1 cellular context compared by ENCODE assay signal in the genomic region with DNA sequence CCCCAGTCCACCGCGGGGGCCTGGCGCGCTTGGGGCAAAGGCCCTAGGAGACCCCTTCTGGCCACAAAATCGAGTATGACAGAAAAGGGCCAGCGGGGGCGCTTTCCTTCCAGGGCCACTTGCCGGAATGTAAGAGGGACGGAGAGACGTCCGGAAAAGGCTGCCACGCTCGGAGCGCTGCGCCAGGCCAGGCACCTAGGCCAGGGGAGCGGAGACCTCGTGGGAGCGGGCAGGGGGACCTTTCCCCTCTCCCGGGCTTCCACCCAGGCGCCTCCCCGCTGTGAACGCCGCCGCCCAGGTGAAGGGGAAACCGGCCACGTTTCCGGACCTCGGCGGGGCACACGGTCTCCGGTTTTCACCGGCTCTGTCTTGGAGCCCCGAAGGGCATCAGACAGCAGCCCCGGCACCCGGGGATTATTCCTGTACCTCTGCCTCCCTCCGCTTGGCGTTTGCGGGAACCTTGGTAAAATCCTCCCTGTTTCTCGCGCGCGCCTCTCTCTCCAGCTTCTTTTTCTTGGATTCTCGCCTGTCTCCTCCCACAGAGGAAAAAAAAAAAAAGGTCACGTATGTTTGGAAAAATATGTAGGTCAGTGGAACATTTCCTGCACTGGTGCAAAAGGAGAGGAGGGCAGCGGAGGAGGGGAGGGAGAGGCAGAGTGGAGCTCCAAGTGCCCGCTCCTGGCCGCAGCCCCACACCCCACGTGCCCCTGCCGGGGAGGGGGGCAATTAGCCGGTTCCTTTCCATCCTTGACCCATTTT.
TF ChIP-seq lines count a peak whose summit lies in the region.

No MANE protein-coding gene starts in this region.

TF ChIP-seq in HepG2, 621 proteins besides CTCF, POLR2A, EP300 and RAD21 (continued from another document):
- TF ChIP-seq KAT7 (CRISPR knock-in tag; IDR thresholded peaks at IDR 0.05; ENCODE audit: borderline replicate concordance) (0 out of 2 replicates have a peak, but pooled peaks have one; percentile 27), SRSF1 (optimal IDR thresholded peaks at IDR 0.05; ENCODE audit: low read depth, low read length) (peak; percentile 95), GABPA (IDR thresholded peaks at IDR 0.05; ENCODE audit: low read depth, low read length) (no peak), GABPA (CRISPR knock-in tag; IDR thresholded peaks at IDR 0.05; ENCODE audit: low read depth) (no peak), AKNA (CRISPR knock-in tag; IDR thresholded peaks at IDR 0.05; ENCODE audit: borderline replicate concordance) (0 out of 2 replicates have a peak, but pooled peaks have one; percentile 60), ZZZ3 (CRISPR knock-in tag; IDR thresholded peaks at IDR 0.05; ENCODE audit: borderline replicate concordance) (peak; percentile 66), JUN (CRISPR knock-in tag; IDR thresholded peaks at IDR 0.05) (no peak), WIZ (CRISPR knock-in tag; IDR thresholded peaks at IDR 0.05) (0 out of 2 replicates have a peak, but pooled peaks have one; percentile 24), PAX8 (CRISPR knock-in tag; IDR thresholded peaks at IDR 0.05; ENCODE audit: borderline replicate concordance) (0 out of 2 replicates have a peak, but pooled peaks have one; percentile 65), ZBTB14 (CRISPR knock-in tag; IDR thresholded peaks at IDR 0.05) (no peak; the same call in 1 of the 2 replicates), PHF5A (CRISPR knock-in tag; IDR thresholded peaks at IDR 0.05; ENCODE audit: low read depth, unreplicated experiment) (no peak), ZNF703 (CRISPR knock-in tag; IDR thresholded peaks at IDR 0.05; ENCODE audit: borderline replicate concordance) (peak; percentile 46; the same call in 1 of the 2 replicates), ZNF720 (CRISPR knock-in tag; IDR thresholded peaks at IDR 0.05) (no peak), NR2F6 (IDR thresholded peaks at IDR 0.05) (peak; percentile 50), NR2F6 (CRISPR knock-in tag; IDR thresholded peaks at IDR 0.05) (no peak; the same call in 1 of the 2 replicates), ZNF512 (CRISPR knock-in tag; IDR thresholded peaks at IDR 0.05) (no peak), ZNF792 (CRISPR knock-in tag; IDR thresholded peaks at IDR 0.05) (peak; percentile 46; the same call in 1 of the 2 replicates), ZNF263 (CRISPR knock-in tag; IDR thresholded peaks at IDR 0.05) (peak; percentile 67), THYN1 (CRISPR knock-in tag; IDR thresholded peaks at IDR 0.05; ENCODE audit: borderline replicate concordance, low read depth) (no peak), ZNF552 (CRISPR knock-in tag; IDR thresholded peaks at IDR 0.05; ENCODE audit: borderline replicate concordance) (peak; percentile 45; the same call in 1 of the 2 replicates), ZNF547 (CRISPR knock-in tag; IDR thresholded peaks at IDR 0.05) (peak; percentile 82), TBX2 (CRISPR knock-in tag; IDR thresholded peaks at IDR 0.05; ENCODE audit: borderline replicate concordance) (peak; percentile 63), THAP11 (CRISPR knock-in tag; IDR thresholded peaks at IDR 0.05) (no peak), ZNF138 (CRISPR knock-in tag; IDR thresholded peaks at IDR 0.05; ENCODE audit: low read depth) (no peak), SOX6 (IDR thresholded peaks at IDR 0.05) (no peak), SOX6 (CRISPR knock-in tag; IDR thresholded peaks at IDR 0.05) (peak; percentile 67), ZNF607 (CRISPR knock-in tag; IDR thresholded peaks at IDR 0.05; ENCODE audit: borderline replicate concordance) (peak; percentile 88; the same call in 1 of the 2 replicates), ZBTB42 (CRISPR knock-in tag; IDR thresholded peaks at IDR 0.05) (peak; percentile 77; the same call in 1 of the 2 replicates)
- TF ChIP-seq, protein P1, sequence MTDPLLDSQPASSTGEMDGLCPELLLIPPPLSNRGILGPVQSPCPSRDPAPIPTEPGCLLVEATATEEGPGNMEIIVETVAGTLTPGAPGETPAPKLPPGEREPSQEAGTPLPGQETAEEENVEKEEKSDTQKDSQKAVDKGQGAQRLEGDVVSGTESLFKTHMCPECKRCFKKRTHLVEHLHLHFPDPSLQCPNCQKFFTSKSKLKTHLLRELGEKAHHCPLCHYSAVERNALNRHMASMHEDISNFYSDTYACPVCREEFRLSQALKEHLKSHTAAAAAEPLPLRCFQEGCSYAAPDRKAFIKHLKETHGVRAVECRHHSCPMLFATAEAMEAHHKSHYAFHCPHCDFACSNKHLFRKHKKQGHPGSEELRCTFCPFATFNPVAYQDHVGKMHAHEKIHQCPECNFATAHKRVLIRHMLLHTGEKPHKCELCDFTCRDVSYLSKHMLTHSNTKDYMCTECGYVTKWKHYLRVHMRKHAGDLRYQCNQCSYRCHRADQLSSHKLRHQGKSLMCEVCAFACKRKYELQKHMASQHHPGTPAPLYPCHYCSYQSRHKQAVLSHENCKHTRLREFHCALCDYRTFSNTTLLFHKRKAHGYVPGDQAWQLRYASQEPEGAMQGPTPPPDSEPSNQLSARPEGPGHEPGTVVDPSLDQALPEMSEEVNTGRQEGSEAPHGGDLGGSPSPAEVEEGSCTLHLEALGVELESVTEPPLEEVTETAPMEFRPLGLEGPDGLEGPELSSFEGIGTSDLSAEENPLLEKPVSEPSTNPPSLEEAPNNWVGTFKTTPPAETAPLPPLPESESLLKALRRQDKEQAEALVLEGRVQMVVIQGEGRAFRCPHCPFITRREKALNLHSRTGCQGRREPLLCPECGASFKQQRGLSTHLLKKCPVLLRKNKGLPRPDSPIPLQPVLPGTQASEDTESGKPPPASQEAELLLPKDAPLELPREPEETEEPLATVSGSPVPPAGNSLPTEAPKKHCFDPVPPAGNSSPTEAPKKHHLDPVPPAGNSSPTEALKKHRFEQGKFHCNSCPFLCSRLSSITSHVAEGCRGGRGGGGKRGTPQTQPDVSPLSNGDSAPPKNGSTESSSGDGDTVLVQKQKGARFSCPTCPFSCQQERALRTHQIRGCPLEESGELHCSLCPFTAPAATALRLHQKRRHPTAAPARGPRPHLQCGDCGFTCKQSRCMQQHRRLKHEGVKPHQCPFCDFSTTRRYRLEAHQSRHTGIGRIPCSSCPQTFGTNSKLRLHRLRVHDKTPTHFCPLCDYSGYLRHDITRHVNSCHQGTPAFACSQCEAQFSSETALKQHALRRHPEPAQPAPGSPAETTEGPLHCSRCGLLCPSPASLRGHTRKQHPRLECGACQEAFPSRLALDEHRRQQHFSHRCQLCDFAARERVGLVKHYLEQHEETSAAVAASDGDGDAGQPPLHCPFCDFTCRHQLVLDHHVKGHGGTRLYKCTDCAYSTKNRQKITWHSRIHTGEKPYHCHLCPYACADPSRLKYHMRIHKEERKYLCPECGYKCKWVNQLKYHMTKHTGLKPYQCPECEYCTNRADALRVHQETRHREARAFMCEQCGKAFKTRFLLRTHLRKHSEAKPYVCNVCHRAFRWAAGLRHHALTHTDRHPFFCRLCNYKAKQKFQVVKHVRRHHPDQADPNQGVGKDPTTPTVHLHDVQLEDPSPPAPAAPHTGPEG (CRISPR knock-in tag; IDR thresholded peaks at IDR 0.05): peak; percentile 83
- TF ChIP-seq, protein P2, sequence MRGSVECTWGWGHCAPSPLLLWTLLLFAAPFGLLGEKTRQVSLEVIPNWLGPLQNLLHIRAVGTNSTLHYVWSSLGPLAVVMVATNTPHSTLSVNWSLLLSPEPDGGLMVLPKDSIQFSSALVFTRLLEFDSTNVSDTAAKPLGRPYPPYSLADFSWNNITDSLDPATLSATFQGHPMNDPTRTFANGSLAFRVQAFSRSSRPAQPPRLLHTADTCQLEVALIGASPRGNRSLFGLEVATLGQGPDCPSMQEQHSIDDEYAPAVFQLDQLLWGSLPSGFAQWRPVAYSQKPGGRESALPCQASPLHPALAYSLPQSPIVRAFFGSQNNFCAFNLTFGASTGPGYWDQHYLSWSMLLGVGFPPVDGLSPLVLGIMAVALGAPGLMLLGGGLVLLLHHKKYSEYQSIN (CRISPR knock-in tag; IDR thresholded peaks at IDR 0.05; ENCODE audit: borderline replicate concordance): no peak
- TF ChIP-seq, protein P3, sequence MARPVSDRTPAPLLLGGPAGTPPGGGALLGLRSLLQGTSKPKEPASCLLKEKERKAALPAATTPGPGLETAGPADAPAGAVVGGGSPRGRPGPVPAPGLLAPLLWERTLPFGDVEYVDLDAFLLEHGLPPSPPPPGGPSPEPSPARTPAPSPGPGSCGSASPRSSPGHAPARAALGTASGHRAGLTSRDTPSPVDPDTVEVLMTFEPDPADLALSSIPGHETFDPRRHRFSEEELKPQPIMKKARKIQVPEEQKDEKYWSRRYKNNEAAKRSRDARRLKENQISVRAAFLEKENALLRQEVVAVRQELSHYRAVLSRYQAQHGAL (CRISPR knock-in tag; IDR thresholded peaks at IDR 0.05; ENCODE audit: not compliant biosample characterization): peak; percentile 80
- TF ChIP-seq, protein P4, sequence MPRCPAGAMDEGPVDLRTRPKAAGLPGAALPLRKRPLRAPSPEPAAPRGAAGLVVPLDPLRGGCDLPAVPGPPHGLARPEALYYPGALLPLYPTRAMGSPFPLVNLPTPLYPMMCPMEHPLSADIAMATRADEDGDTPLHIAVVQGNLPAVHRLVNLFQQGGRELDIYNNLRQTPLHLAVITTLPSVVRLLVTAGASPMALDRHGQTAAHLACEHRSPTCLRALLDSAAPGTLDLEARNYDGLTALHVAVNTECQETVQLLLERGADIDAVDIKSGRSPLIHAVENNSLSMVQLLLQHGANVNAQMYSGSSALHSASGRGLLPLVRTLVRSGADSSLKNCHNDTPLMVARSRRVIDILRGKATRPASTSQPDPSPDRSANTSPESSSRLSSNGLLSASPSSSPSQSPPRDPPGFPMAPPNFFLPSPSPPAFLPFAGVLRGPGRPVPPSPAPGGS (CRISPR knock-in tag; IDR thresholded peaks at IDR 0.05): no peak
- TF ChIP-seq, protein P5, sequence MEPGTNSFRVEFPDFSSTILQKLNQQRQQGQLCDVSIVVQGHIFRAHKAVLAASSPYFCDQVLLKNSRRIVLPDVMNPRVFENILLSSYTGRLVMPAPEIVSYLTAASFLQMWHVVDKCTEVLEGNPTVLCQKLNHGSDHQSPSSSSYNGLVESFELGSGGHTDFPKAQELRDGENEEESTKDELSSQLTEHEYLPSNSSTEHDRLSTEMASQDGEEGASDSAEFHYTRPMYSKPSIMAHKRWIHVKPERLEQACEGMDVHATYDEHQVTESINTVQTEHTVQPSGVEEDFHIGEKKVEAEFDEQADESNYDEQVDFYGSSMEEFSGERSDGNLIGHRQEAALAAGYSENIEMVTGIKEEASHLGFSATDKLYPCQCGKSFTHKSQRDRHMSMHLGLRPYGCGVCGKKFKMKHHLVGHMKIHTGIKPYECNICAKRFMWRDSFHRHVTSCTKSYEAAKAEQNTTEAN (CRISPR knock-in tag; conservative IDR thresholded peaks at IDR 0.05): no peak
